ENCODE assay signal across 8 cellular contexts in the genomic region with DNA sequence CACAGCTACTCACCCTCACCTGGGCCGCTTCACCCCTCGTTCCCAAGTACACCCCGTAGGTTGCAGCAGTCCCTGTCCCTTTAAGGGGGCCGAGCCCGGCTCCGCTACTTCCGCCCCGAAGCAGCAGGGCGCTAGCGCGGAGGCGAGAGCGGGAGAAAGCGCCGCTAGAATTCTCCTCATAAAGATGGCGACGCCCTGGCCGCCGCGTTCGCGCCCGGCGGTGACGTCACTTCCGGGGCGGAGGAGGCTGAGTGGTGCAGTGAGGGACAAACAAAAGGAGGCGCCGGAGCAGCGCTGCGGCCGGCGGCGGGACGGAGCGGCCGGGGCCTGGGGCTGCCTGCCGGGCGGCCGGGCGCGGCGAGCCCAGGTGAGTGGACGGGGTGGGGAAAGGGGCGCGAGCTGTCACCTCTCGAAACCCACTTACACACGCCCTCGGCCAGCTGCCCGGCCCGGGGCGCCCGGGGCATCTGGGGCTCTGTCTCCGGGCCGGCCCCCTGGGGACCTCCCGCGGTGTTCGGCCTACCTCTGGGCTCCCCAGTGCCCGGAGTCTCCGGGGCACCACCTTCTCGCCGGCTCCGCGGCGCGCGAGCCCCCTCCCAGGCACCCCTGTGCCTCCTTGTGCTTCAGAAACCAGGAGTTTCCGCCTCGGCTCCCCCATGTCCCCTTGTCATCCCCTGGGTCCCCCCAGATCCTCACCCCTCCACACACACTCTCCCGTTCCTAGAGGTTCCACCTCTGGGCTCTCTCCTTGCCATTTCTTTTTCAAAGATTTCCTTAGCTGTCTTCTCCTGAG. TPM values are rescaled to one million over a fixed set of nuclear protein-coding genes. Genes with fewer than 3 reads are reported as not detected.
DNase-seq lines count a peak whose midpoint lies in the region; ATAC-seq and TF ChIP-seq lines count a peak whose summit lies in the region.

KYAT1 (minus strand) TSS at position 67 of the 793 bp plus-strand sequence. CDS start 36,545 bp downstream, outside the sequence.
LRRC8A (plus strand) TSS at position 250 of the 793 bp plus-strand sequence. CDS start 25,032 bp downstream, outside the sequence.

- WGBS in lung, 2 donors = 0 to 1% methylated on average over 56 to 70 of the region's 70 CpGs

- H3K36me3 ChIP-seq in lung (ENCODE audit: control insufficient read depth in 2 of 2, insufficient read depth in 2 of 2, low read length in 2 of 2) = peaks cover 5 to 15% of the 10 kb centered on the region in 2 donors

- H3K27me3 ChIP-seq in lung (ENCODE audit: control insufficient read depth, insufficient read depth) = no peaks in the 10 kb centered on the region

- peaks cover 17 to 18% of the 10 kb centered on the region in 2 donors for H3K4me1 ChIP-seq in lung (ENCODE audit: control insufficient read depth in 2 of 2, insufficient read depth in 2 of 2, low read length in 2 of 2)

- H3K4me3 ChIP-seq in lung = peak within 1 kb of the TSS; percentile 62

- peaks cover 0 to 1% of the 10 kb centered on the region in 2 donors for H3K9me3 ChIP-seq in lung (ENCODE audit: control insufficient read depth in 2 of 2, insufficient read depth in 1 of 2, low read length in 1 of 2)

- ATAC-seq in GM21360 (IDR thresholded peaks at IDR 0.05; ENCODE audit: unreplicated experiment) = peak; percentile 85
- ATAC-seq in lung (ENCODE audit: insufficient read depth, low FRiP score) = peak; percentile 91

- TF ChIP-seq CTCF in lung (IDR thresholded peaks at IDR 0.05; ENCODE audit: control extremely low read depth, extremely low read depth) = peak; percentile 26

- peak within 1 kb of the TSS; percentile 88 to 99 for H3K27ac ChIP-seq in lung (ENCODE audit: low read depth in 1 of 2, low read length in 1 of 2)

- DNase-seq in COLO829 (ENCODE audit: low spot score) (peak; percentile 99), HT-29 (ENCODE audit: low spot score) (peak; percentile 96), lung (ENCODE audit: low spot score) (peak; percentile 99)
- peak; percentile 91 for DNase-seq in NK-92 treated with Interleukin-12 subunit alpha and Interleukin-12 subunit beta, amount 100 ng/mL, for 24 hours (lab: John Stamatoyannopoulos, UW)
- DNase-seq in activated CD8-positive, alpha-beta memory T cell treated with anti-CD3 and anti-CD28 coated beads for 24 hours = peak; percentile 100
- DNase-seq in effector CD4-positive, alpha-beta T cell = peak; percentile 99
- DNase-seq in stimulated activated CD4-positive, alpha-beta T cell treated with anti-CD3 and anti-CD28 coated beads, TNF-alpha, amount 100 ng/mL, for 24 hours (ENCODE audit: low read depth in 3 of 3) = peak; percentile 98 to 99 (median 99)

RNA-seq across cellular contexts. Expression of gene KYAT1, which starts in this region (rescaled TPM):
- 10.4 and 11.8 TPM in 2 replicates for total RNA-seq in HT-29 (2014; rRNA removed; shearing (Covaris generic))
- 1 to 10 TPM; 4.6 to 7.7 TPM for total RNA-seq in lung
- polyA plus RNA-seq in lung = 1 to 10 TPM; 4.5 to 5.0 TPM

RNA-seq across cellular contexts. Expression of gene LRRC8A, which starts in this region (rescaled TPM):
- total RNA-seq in HT-29 (2014; rRNA removed; shearing (Covaris generic)) = 39.5 and 43.2 TPM in 2 replicates
- 10 to 100 TPM; 30.4 to 60.8 TPM for total RNA-seq in lung
- 10 to 100 TPM; 26.6 to 66.9 TPM for polyA plus RNA-seq in lung

Comparison
In these comparisons a context has a peak if more than half of its experiments do, and no peak if none do; other contexts are left out.
1. Peak in every context shown above with its lines: DNase-seq, ATAC-seq, H3K4me3 ChIP-seq and H3K27ac ChIP-seq.